Comparison of ENCODE assay signal across 1 cellular context in genomic region chr4:168887809-168888208, GRCh38.
A peak's percentile ranks its signal among the peaks of the same experiment; 100 is the strongest.
TF ChIP-seq lines count a peak whose summit lies in the region.

No MANE protein-coding gene starts in this region.

TF ChIP-seq in SK-N-SH, 30 proteins besides CTCF, POLR2A, EP300 and RAD21 (continued from another document):
- TF ChIP-seq, protein P1, sequence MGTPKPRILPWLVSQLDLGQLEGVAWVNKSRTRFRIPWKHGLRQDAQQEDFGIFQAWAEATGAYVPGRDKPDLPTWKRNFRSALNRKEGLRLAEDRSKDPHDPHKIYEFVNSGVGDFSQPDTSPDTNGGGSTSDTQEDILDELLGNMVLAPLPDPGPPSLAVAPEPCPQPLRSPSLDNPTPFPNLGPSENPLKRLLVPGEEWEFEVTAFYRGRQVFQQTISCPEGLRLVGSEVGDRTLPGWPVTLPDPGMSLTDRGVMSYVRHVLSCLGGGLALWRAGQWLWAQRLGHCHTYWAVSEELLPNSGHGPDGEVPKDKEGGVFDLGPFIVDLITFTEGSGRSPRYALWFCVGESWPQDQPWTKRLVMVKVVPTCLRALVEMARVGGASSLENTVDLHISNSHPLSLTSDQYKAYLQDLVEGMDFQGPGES (IDR thresholded peaks at IDR 0.05; ENCODE audit: low read depth, low read length) = no peak
- TF ChIP-seq MEF2A (IDR thresholded peaks at IDR 0.05; ENCODE audit: borderline replicate concordance, low read depth) = no peak
- no peak for TF ChIP-seq NRF1 (IDR thresholded peaks at IDR 0.05; ENCODE audit: low read depth, low read length)
- TF ChIP-seq EZH2phosphoT487 (IDR thresholded peaks at IDR 0.05; ENCODE audit: borderline replicate concordance, low read depth) = no peak
- TF ChIP-seq FOSL2 (IDR thresholded peaks at IDR 0.05; ENCODE audit: borderline replicate concordance, low read depth) = peak; percentile 21; the same call in 1 of the 2 replicates
- no peak for TF ChIP-seq TAF1 (IDR thresholded peaks at IDR 0.05; ENCODE audit: borderline replicate concordance, low read depth, low read length)
- no peak for TF ChIP-seq CHD2 (IDR thresholded peaks at IDR 0.05; ENCODE audit: low read length, partially characterized antibody)
- TF ChIP-seq, protein P2, sequence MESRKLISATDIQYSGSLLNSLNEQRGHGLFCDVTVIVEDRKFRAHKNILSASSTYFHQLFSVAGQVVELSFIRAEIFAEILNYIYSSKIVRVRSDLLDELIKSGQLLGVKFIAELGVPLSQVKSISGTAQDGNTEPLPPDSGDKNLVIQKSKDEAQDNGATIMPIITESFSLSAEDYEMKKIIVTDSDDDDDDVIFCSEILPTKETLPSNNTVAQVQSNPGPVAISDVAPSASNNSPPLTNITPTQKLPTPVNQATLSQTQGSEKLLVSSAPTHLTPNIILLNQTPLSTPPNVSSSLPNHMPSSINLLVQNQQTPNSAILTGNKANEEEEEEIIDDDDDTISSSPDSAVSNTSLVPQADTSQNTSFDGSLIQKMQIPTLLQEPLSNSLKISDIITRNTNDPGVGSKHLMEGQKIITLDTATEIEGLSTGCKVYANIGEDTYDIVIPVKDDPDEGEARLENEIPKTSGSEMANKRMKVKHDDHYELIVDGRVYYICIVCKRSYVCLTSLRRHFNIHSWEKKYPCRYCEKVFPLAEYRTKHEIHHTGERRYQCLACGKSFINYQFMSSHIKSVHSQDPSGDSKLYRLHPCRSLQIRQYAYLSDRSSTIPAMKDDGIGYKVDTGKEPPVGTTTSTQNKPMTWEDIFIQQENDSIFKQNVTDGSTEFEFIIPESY (IDR thresholded peaks at IDR 0.05; ENCODE audit: borderline replicate concordance, low read depth) = no peak
- TF ChIP-seq USF2 (IDR thresholded peaks at IDR 0.05; ENCODE audit: borderline replicate concordance, low read depth, low read length) = no peak
- peak; percentile 62 for TF ChIP-seq TCF12 (IDR thresholded peaks at IDR 0.05)
- no peak for TF ChIP-seq RFX5 (IDR thresholded peaks at IDR 0.05; ENCODE audit: low read length)
- TF ChIP-seq, protein P3, sequence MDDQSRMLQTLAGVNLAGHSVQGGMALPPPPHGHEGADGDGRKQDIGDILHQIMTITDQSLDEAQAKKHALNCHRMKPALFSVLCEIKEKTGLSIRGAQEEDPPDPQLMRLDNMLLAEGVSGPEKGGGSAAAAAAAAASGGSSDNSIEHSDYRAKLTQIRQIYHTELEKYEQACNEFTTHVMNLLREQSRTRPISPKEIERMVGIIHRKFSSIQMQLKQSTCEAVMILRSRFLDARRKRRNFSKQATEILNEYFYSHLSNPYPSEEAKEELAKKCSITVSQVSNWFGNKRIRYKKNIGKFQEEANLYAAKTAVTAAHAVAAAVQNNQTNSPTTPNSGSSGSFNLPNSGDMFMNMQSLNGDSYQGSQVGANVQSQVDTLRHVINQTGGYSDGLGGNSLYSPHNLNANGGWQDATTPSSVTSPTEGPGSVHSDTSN (IDR thresholded peaks at IDR 0.05) = peak; percentile 67
- peak; percentile 62 for TF ChIP-seq MAX (IDR thresholded peaks at IDR 0.05; ENCODE audit: low read depth)
- TF ChIP-seq RCOR1 (IDR thresholded peaks at IDR 0.05; ENCODE audit: low read length) = no peak
- TF ChIP-seq MXI1 (IDR thresholded peaks at IDR 0.05; ENCODE audit: low read depth, low read length) = no peak
